In the genomic region with DNA sequence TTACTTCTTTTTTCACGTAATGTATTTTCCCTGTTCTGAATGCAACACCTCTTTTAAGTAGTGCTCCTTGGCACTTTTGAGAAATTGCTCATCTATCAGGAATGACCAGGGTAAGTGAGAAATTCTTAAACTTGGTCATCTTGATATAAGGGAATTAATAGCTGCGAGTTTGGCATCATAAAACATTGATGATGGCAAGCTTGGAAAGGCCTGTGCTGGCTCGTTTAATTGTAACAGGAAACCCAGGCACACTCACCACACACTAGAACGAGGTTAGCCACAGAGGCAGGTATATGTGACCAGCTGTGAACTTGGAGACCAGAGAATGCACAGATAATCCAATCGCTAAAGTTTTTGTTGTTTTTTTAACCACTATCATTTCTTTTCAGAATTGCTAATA, we compare ENCODE assay signal across 17 cellular contexts. TPM values are rescaled to one million over a fixed set of nuclear protein-coding genes. Genes with fewer than 3 reads are reported as not detected.
A peak's percentile ranks its signal among the peaks of the same experiment; 100 is the strongest.
DNase-seq lines count a peak whose midpoint lies in the region; ATAC-seq, FAIRE-seq and TF ChIP-seq lines count a peak whose summit lies in the region.
"Had no signal": no experiment of that assay in that cellular context is flagged by ENCODE, and none has a peak within 500 bp of the region (broad histone marks: within the 10 kb centered on the region; RNA-seq: fewer than 3 reads in every experiment).

No MANE protein-coding gene starts in this region.

- peaks cover 40% of the 10 kb centered on the region for H3K36me3 Mint-ChIP-seq in activated CD8-positive, alpha-beta memory T cell treated with anti-CD3 and anti-CD28 coated beads, Interleukin-2, amount 10 ng/mL, durations not matched to agents 7 days and 5 days

- no peak overlapping the region for H3K27ac Mint-ChIP-seq in activated CD8-positive, alpha-beta memory T cell treated with anti-CD3 and anti-CD28 coated beads, Interleukin-2, amount 10 ng/mL, durations not matched to agents 7 days and 5 days
- H3K27ac Mint-ChIP-seq: activated T-helper 1 cell treated with anti-CD3 and anti-CD28 coated beads, Interleukin-12 subunit alpha, Interleukin-12 subunit beta, Interleukin-2, Interleukin-4 antibody, amounts not matched to agents 30 ng/mL and 10 ng/mL and 1 ng/mL, durations not matched to agents 14 hours and 24 hours and 36 hours had no signal

- no peaks in the 10 kb centered on the region for H3K27me3 Mint-ChIP-seq in activated CD8-positive, alpha-beta memory T cell treated with anti-CD3 and anti-CD28 coated beads, Interleukin-2, amount 10 ng/mL, durations not matched to agents 7 days and 5 days

- TF ChIP-seq CTCF in bronchial epithelial cell (IDR thresholded peaks at IDR 0.05; ENCODE audit: insufficient read depth, low read length, severe bottlenecking) (no peak), prostate gland (IDR thresholded peaks at IDR 0.05) (no peak)

- H3K36me3 ChIP-seq in bronchial epithelial cell (ENCODE audit: control insufficient read depth, insufficient read depth, low read length) = peaks cover 8% of the 10 kb centered on the region
- H3K36me3 ChIP-seq in prostate gland = peaks cover 0 to 5% of the 10 kb centered on the region in 2 donors

- ATAC-seq in activated CD8-positive, alpha-beta memory T cell treated with anti-CD3 and anti-CD28 coated beads, Interleukin-2, amount 10 ng/mL, durations not matched to agents 7 days and 5 days = peak; percentile 57
- no peak for ATAC-seq in HG03354 (IDR thresholded peaks at IDR 0.05; ENCODE audit: poor library complexity, severe bottlenecking, unreplicated experiment)
- ATAC-seq: gastroesophageal sphincter, K562 had no signal

- H3K4me1 Mint-ChIP-seq in activated CD8-positive, alpha-beta memory T cell treated with anti-CD3 and anti-CD28 coated beads, Interleukin-2, amount 10 ng/mL, durations not matched to agents 7 days and 5 days = peaks cover 17% of the 10 kb centered on the region

- H3K27ac ChIP-seq in prostate gland = peak overlapping the region; percentile 85 to 89
- H3K27ac ChIP-seq: gastroesophageal sphincter had no signal

- peak; percentile 74 for DNase-seq in activated CD8-positive, alpha-beta memory T cell treated with anti-CD3 and anti-CD28 coated beads, Interleukin-2, amount 10 ng/mL, durations not matched to agents 7 days and 5 days
- DNase-seq in activated CD8-positive, alpha-beta memory T cell treated with anti-CD3 and anti-CD28 coated beads, Interleukin-2, amount 50 U/mL, for 4 hours = no peak
- peak; percentile 27 for DNase-seq in EH (ENCODE audit: low read depth)
- DNase-seq in bronchial epithelial cell (ENCODE audit: low read depth) = peak; percentile 91
- peak; percentile 84 for DNase-seq in prostate gland (ENCODE audit: low spot score)
- DNase-seq in pons (ENCODE audit: low spot score) = no peak
- no peak for DNase-seq in OCI-M1 (lab: John Stamatoyannopoulos, UW)
- DNase-seq: GF-D8, NCI-H146, NCI-H524 had no signal

- H3K27me3 ChIP-seq in bronchial epithelial cell (ENCODE audit: control insufficient read depth, insufficient read depth, low read length) (no peaks in the 10 kb centered on the region), prostate gland (replicated peaks; ENCODE audit: insufficient read depth) (no peaks in the 10 kb centered on the region)
- H3K27me3 ChIP-seq: gastroesophageal sphincter had no signal

- intact Hi-C loops in prostate gland (cut with DNase I) = no loop called here

- CTCF ChIA-PET in activated CD8-positive, alpha-beta memory T cell treated with anti-CD3 and anti-CD28 coated beads, Interleukin-2, amount 10 ng/mL, durations not matched to agents 7 days and 5 days (lab: Charles Lee) = interaction anchor here (1.1 to 1.4 kb wide), 3 partner anchors 23 to 99 kb away, joined by 3 to 4 read pairs (median 3); no protein-coding TSS in a partner anchor

- peaks cover 36% of the 10 kb centered on the region for H3K4me1 ChIP-seq in prostate gland (replicated peaks)

- 12% methylated on average over 5 of the region's 5 CpGs for WGBS in prostate gland

- TF ChIP-seq POLR2A in prostate gland (IDR thresholded peaks at IDR 0.05) = no peak

- H3K4me3 ChIP-seq in bronchial epithelial cell (ENCODE audit: low read depth, low read length) = no peak overlapping the region
- H3K4me3 ChIP-seq in prostate gland = no peak overlapping the region
- H3K4me3 ChIP-seq: gastroesophageal sphincter, K562, lung had no signal

- H3K4me3 Mint-ChIP-seq in activated CD8-positive, alpha-beta memory T cell treated with anti-CD3 and anti-CD28 coated beads, Interleukin-2, amount 10 ng/mL, durations not matched to agents 7 days and 5 days = no peak overlapping the region
- H3K4me3 Mint-ChIP-seq: activated T-helper 1 cell treated with anti-CD3 and anti-CD28 coated beads, Interleukin-12 subunit alpha, Interleukin-12 subunit beta, Interleukin-2, Interleukin-4 antibody, amounts not matched to agents 30 ng/mL and 10 ng/mL and 1 ng/mL, durations not matched to agents 14 hours and 24 hours and 36 hours had no signal

- FAIRE-seq in bronchial epithelial cell (lab: Jason Lieb, UNC) = peak; percentile 50
- FAIRE-seq: endometrium, H1, K562 had no signal

- H3K9me3 Mint-ChIP-seq in activated CD8-positive, alpha-beta memory T cell treated with anti-CD3 and anti-CD28 coated beads, Interleukin-2, amount 10 ng/mL, durations not matched to agents 7 days and 5 days (ENCODE audit: low read depth) = no peaks in the 10 kb centered on the region
- H3K9me3 Mint-ChIP-seq: activated T-helper 1 cell treated with anti-CD3 and anti-CD28 coated beads, Interleukin-12 subunit alpha, Interleukin-12 subunit beta, Interleukin-2, Interleukin-4 antibody, amounts not matched to agents 30 ng/mL and 10 ng/mL and 1 ng/mL, durations not matched to agents 14 hours and 24 hours and 36 hours had no signal

- H3K9me3 ChIP-seq in prostate gland = no peaks in the 10 kb centered on the region
- H3K9me3 ChIP-seq: gastroesophageal sphincter had no signal

RNA-seq across cellular contexts. Expression of gene FAM118A, which starts 24.3 kb away (rescaled TPM):
- 10 to 100 TPM; 58.8 to 75.0 TPM for total RNA-seq in activated CD8-positive, alpha-beta memory T cell treated with anti-CD3 and anti-CD28 coated beads, Interleukin-2, amount 10 ng/mL, durations not matched to agents 7 days and 5 days
- total RNA-seq in bronchial epithelial cell (16.3 and 28.2 TPM in 2 replicates), prostate gland (100 to 1,000 TPM in 1 of 2 donors, 10 to 100 TPM in 1; 60.8 to 215 TPM)

RNA-seq across cellular contexts. Expression of gene UPK3A, which starts 49.3 kb away (rescaled TPM):
- not detected for total RNA-seq in activated CD8-positive, alpha-beta memory T cell treated with anti-CD3 and anti-CD28 coated beads, Interleukin-2, amount 10 ng/mL, durations not matched to agents 7 days and 5 days
- not detected in 2 replicates for total RNA-seq in bronchial epithelial cell
- total RNA-seq in prostate gland = 100 to 1,000 TPM in 1 of 2 donors, 10 to 100 TPM in 1; 12.6 to 103 TPM
- total RNA-seq: activated T-helper 1 cell treated with anti-CD3 and anti-CD28 coated beads, Interleukin-12 subunit alpha, Interleukin-12 subunit beta, Interleukin-2, Interleukin-4 antibody, amounts not matched to agents 30 ng/mL and 10 ng/mL and 1 ng/mL, durations not matched to agents 14 hours and 24 hours and 36 hours; gastroesophageal sphincter; K562; lung had no signal

Comparison
In these comparisons a context has a peak if more than half of its experiments do, and no peak if none do; other contexts are left out.
1. DNase-seq: peak in activated CD8-positive, alpha-beta memory T cell treated with anti-CD3 and anti-CD28 coated beads, Interleukin-2, amount 10 ng/mL, durations not matched to agents 7 days and 5 days (single experiment), EH (single experiment), bronchial epithelial cell (single experiment) and prostate gland (single experiment); none in activated CD8-positive, alpha-beta memory T cell treated with anti-CD3 and anti-CD28 coated beads, Interleukin-2, amount 50 U/mL, for 4 hours (single experiment), pons (single experiment) and OCI-M1 (single experiment).
2. RNA of gene UPK3A, which starts 49.3 kb away (total RNA-seq): 12.6 to 103 TPM in prostate gland; not detected in activated CD8-positive, alpha-beta memory T cell treated with anti-CD3 and anti-CD28 coated beads, Interleukin-2, amount 10 ng/mL, durations not matched to agents 7 days and 5 days and not detected in bronchial epithelial cell; every median in the first group is over 10 times any median in the second.